ENCODE assay signal across 8 cellular contexts in genomic region chr2:38720613-38721241, GRCh38. TPM values are rescaled to one million over a fixed set of nuclear protein-coding genes. Genes with fewer than 3 reads are reported as not detected.
DNase-seq lines count a peak whose midpoint lies in the region; ATAC-seq and TF ChIP-seq lines count a peak whose summit lies in the region.

No MANE protein-coding gene starts in this region.

- no peaks in the 10 kb centered on the region for H3K36me3 ChIP-seq in ascending aorta
- H3K36me3 ChIP-seq in upper lobe of left lung, result no peaks in the 10 kb centered on the region

- WGBS in upper lobe of left lung, 2 donors, result 50 to 66% methylated on average over 4 of the region's 4 CpGs

- H3K4me1 ChIP-seq in ascending aorta (peaks cover 0 to 12% of the 10 kb centered on the region in 2 donors), upper lobe of left lung (peaks cover 9 to 20% (median 11%) of the 10 kb centered on the region in 4 donors)

- H3K4me3 ChIP-seq in ascending aorta, result no peak overlapping the region
- no peak overlapping the region for H3K4me3 ChIP-seq in upper lobe of left lung

- peak; percentile 94 for DNase-seq in HT1080 (ENCODE audit: low read depth)
- peak in 1 of 2 donors; percentile 78 for DNase-seq in ascending aorta (ENCODE audit: low spot score in 2 of 2)
- DNase-seq in iris pigment epithelial cell (ENCODE audit: low read depth), result peak; percentile 100
- DNase-seq in upper lobe of left lung, result peak; percentile 46 to 83
- DNase-seq in NOMO-1 treated with DMSO at 0.1 percent for 48 hours (lab: John Stamatoyannopoulos, UW; ENCODE audit: unreplicated experiment), result no peak

- H3K27me3 ChIP-seq in ascending aorta (no peaks in the 10 kb centered on the region), upper lobe of left lung (no peaks in the 10 kb centered on the region)

- no peak for TF ChIP-seq EP300 in upper lobe of left lung (IDR thresholded peaks at IDR 0.05)

- ATAC-seq in upper lobe of left lung (ENCODE audit: low FRiP score in 2 of 2), result peak; percentile 85
- ATAC-seq in GM19351 (IDR thresholded peaks at IDR 0.05; ENCODE audit: unreplicated experiment), result no peak
- no peak for ATAC-seq in GM18858 (IDR thresholded peaks at IDR 0.05; ENCODE audit: unreplicated experiment)

- TF ChIP-seq POLR2A in upper lobe of left lung (IDR thresholded peaks at IDR 0.05), result no peak

- H3K9me3 ChIP-seq in ascending aorta, result no peaks in the 10 kb centered on the region
- no peaks in the 10 kb centered on the region for H3K9me3 ChIP-seq in upper lobe of left lung

- intact Hi-C loops in ascending aorta (cut with DNase I), result no loop called here

- H3K27ac ChIP-seq in C4-2B (0 out of 2 replicates have a peak overlapping the region, but pooled peaks have one; percentile 6), ascending aorta (peak overlapping the region; percentile 40 to 42), upper lobe of left lung (peak overlapping the region; percentile 18 to 44 (median 36))

- no peak for TF ChIP-seq CTCF in C4-2B (conservative IDR thresholded peaks at IDR 0.05)
- no peak for TF ChIP-seq CTCF in ascending aorta (IDR thresholded peaks at IDR 0.05)
- no peak for TF ChIP-seq CTCF in upper lobe of left lung (IDR thresholded peaks at IDR 0.05)

RNA-seq across cellular contexts. Expression of gene SRSF7, which starts 30.4 kb away (rescaled TPM):
- 298 and 335 TPM in 2 replicates for total RNA-seq in HT1080 (2014; rRNA removed; shearing (Covaris generic))
- 177 and 184 TPM in 2 replicates for polyA plus RNA-seq in HT1080 (2015; cell fraction: cytosol; rRNA removed)
- polyA plus RNA-seq in HT1080 (2015; cell fraction: nucleus; rRNA removed), result 387 and 425 TPM in 2 replicates
- total RNA-seq in ascending aorta, result 54.1 TPM
- 100 to 1,000 TPM in 4 of 6 donors, 10 to 100 TPM in 2; 44.2 to 260 (median 121) TPM for total RNA-seq in upper lobe of left lung

RNA-seq across cellular contexts. Expression of gene GALM, which starts 54.8 kb away (rescaled TPM):
- total RNA-seq in HT1080 (2014; rRNA removed; shearing (Covaris generic)), result not detected in 2 replicates
- not detected in 2 replicates for polyA plus RNA-seq in HT1080 (2015; cell fraction: cytosol; rRNA removed)
- not detected in 2 replicates for polyA plus RNA-seq in HT1080 (2015; cell fraction: nucleus; rRNA removed)
- 1.4 TPM for total RNA-seq in ascending aorta
- total RNA-seq in upper lobe of left lung, result 10 to 100 TPM; 13.4 to 33.1 (median 26.3) TPM

RNA-seq across cellular contexts. Expression of gene GEMIN6, which starts 57.3 kb away (rescaled TPM):
- 52.6 and 80.3 TPM in 2 replicates for total RNA-seq in HT1080 (2014; rRNA removed; shearing (Covaris generic))
- 20.5 and 23.0 TPM in 2 replicates for polyA plus RNA-seq in HT1080 (2015; cell fraction: cytosol; rRNA removed)
- 11.6 and 12.6 TPM in 2 replicates for polyA plus RNA-seq in HT1080 (2015; cell fraction: nucleus; rRNA removed)
- total RNA-seq in ascending aorta, result 0.85 TPM
- total RNA-seq in upper lobe of left lung, result 10 to 100 TPM in 1 of 6 donors, 1 to 10 TPM in 5; 3.1 to 10.3 (median 8.1) TPM

Comparison
In these comparisons a context has a peak if more than half of its experiments do, and no peak if none do; other contexts are left out.
1. ATAC-seq: peak in upper lobe of left lung (2 of 2); none in GM19351 (single experiment) and GM18858 (single experiment).
2. Peak in every context shown above with its lines, with median percentiles within 50 percentile points of each other: H3K27ac ChIP-seq.